Comparison of ENCODE assay signal across 24 cellular contexts in genomic region chr3:143590660-143591059, GRCh38.
"Had no signal": no experiment of that assay in that cellular context is flagged by ENCODE, and none has a peak within 500 bp of the region (broad histone marks: within the 10 kb centered on the region; RNA-seq: fewer than 3 reads in every experiment).

No MANE protein-coding gene starts in this region.

- H3K4me3 ChIP-seq: left lung, testis, vagina had no signal

- DNase-seq: activated CD4-positive, alpha-beta T cell treated with anti-CD3 and anti-CD28 coated beads for 1 hour; activated CD4-positive, alpha-beta T cell treated with anti-CD3 and anti-CD28 coated beads, Interleukin-2, amount 50 U/mL, for 1 hour; activated gamma-delta T cell treated with Interleukin-2 at 50 U/mL for 16 hours; activated T-cell treated with anti-CD3 and anti-CD28 coated beads, Interleukin-2, amount 50 U/mL, for 1 hour; anterior cingulate cortex; central memory CD4-positive, alpha-beta T cell; dermis blood vessel endothelial cell; effector CD8-positive, alpha-beta T cell; glutamatergic neuron; hippocampal formation; kidney glomerular epithelial cell; left lung; nephron progenitor cell; posterior cingulate gyrus; stimulated activated CD4-positive, alpha-beta T cell treated with anti-CD3 and anti-CD28 coated beads, Interleukin-2, amount 100 ng/mL, for 48 hours; stimulated activated naive CD4-positive, alpha-beta T cell; T-helper 17 cell; testis; trophoblast cell; WERI-Rb-1 had no signal

- H3K4me3 Mint-ChIP-seq: activated naive CD4-positive, alpha-beta T cell treated with anti-CD3 and anti-CD28 coated beads, Interleukin-2, amount 50 U/mL, for 24 hours; nephron progenitor cell; T-helper 17 cell had no signal

- H3K9me3 ChIP-seq: left lung, testis, vagina had no signal

- H3K9me3 Mint-ChIP-seq: activated naive CD4-positive, alpha-beta T cell treated with anti-CD3 and anti-CD28 coated beads, Interleukin-2, amount 50 U/mL, for 24 hours; nephron progenitor cell had no signal

- H3K27ac Mint-ChIP-seq: activated naive CD4-positive, alpha-beta T cell treated with anti-CD3 and anti-CD28 coated beads, Interleukin-2, amount 50 U/mL, for 24 hours; nephron progenitor cell; T-helper 17 cell had no signal

- H3K4me1 ChIP-seq: left lung, testis had no signal

- H3K27me3 ChIP-seq: left lung, testis, vagina had no signal

- H3K27me3 Mint-ChIP-seq: activated naive CD4-positive, alpha-beta T cell treated with anti-CD3 and anti-CD28 coated beads, Interleukin-2, amount 50 U/mL, for 24 hours; T-helper 17 cell had no signal

- ATAC-seq: esophagus mucosa, left lung, T-helper 17 cell had no signal

- H3K36me3 ChIP-seq: left lung, vagina, WERI-Rb-1 had no signal

- H3K27ac ChIP-seq: left lung, testis, vagina, WERI-Rb-1 had no signal

- FAIRE-seq: frontal cortex had no signal
